15 cellular contexts compared by ENCODE assay signal in genomic region chr5:149617760-149618306, GRCh38. TPM values are rescaled to one million over a fixed set of nuclear protein-coding genes. Genes with fewer than 3 reads are reported as not detected.
DNase-seq lines count a peak whose midpoint lies in the region; ATAC-seq and TF ChIP-seq lines count a peak whose summit lies in the region.
"Had no signal": no experiment of that assay in that cellular context is flagged by ENCODE, and none has a peak within 500 bp of the region (broad histone marks: within the 10 kb centered on the region; RNA-seq: fewer than 3 reads in every experiment).

No MANE protein-coding gene starts in this region.

- H3K27ac Mint-ChIP-seq in type B pancreatic cell, result peak overlapping the region; percentile 85
- H3K27ac Mint-ChIP-seq: immature natural killer cell had no signal

- ATAC-seq in left cardiac atrium, result no peak
- ATAC-seq: naive thymus-derived CD8-positive, alpha-beta T cell had no signal

- intact Hi-C loops in left ventricle myocardium inferior (cut with micrococcal nuclease) (no loop called here), left cardiac atrium (cut with DNase I) (loop anchor here in 1 of 2 donors (5.0 kb wide), 1 partner anchor 176 kb away; no protein-coding TSS in a partner anchor)

- H3K4me1 Mint-ChIP-seq in type B pancreatic cell (ENCODE audit: unreplicated experiment), result peaks cover 7% of the 10 kb centered on the region
- H3K4me1 Mint-ChIP-seq: immature natural killer cell had no signal

- H3K36me3 Mint-ChIP-seq in type B pancreatic cell, result no peaks in the 10 kb centered on the region
- H3K36me3 Mint-ChIP-seq: immature natural killer cell; naive thymus-derived CD8-positive, alpha-beta T cell had no signal

- no peaks in the 10 kb centered on the region for H3K9me3 ChIP-seq in left ventricle myocardium inferior (replicated peaks)
- H3K9me3 ChIP-seq in Karpas-422 (ENCODE audit: low read length), result no peaks in the 10 kb centered on the region
- no peaks in the 10 kb centered on the region for H3K9me3 ChIP-seq in esophagus (ENCODE audit: control insufficient read depth in 2 of 2, insufficient read depth in 1 of 2, low read depth in 1 of 2, low read length in 1 of 2)
- H3K9me3 ChIP-seq: tibial artery had no signal

- no peaks in the 10 kb centered on the region for H3K27me3 Mint-ChIP-seq in type B pancreatic cell

- H3K36me3 ChIP-seq in left ventricle myocardium inferior (peaks cover 65% of the 10 kb centered on the region), Karpas-422 (ENCODE audit: insufficient read depth, low read length) (peaks cover 53% of the 10 kb centered on the region), esophagus (ENCODE audit: control insufficient read depth in 2 of 2, insufficient read depth in 2 of 2, low read length in 1 of 2) (peaks cover 11 to 28% of the 10 kb centered on the region in 2 donors)

- H3K27ac ChIP-seq in left ventricle myocardium inferior (replicated peaks) (peak overlapping the region; percentile 25), Karpas-422 (ENCODE audit: low read length) (peak overlapping the region; percentile 89), esophagus (ENCODE audit: low read depth in 2 of 2, low read length in 1 of 2) (peak overlapping the region; percentile 45 to 75)
- H3K27ac ChIP-seq: tibial artery had no signal

- H3K9ac ChIP-seq in Karpas-422 (ENCODE audit: low read length), result peak overlapping the region; percentile 55

- H3K4me2 ChIP-seq in Karpas-422 (ENCODE audit: low read depth, low read length, poor library complexity, severe bottlenecking), result peak overlapping the region; percentile 47

- TF ChIP-seq CTCF in left ventricle myocardium inferior (IDR thresholded peaks at IDR 0.05; ENCODE audit: borderline replicate concordance), result no peak
- TF ChIP-seq CTCF in type B pancreatic cell (conservative IDR thresholded peaks at IDR 0.05), result no peak

- 0 out of 2 replicates have a peak overlapping the region, but pooled peaks have one; percentile 16 for H2AFZ ChIP-seq in Karpas-422 (ENCODE audit: low read length)

- peaks cover 26% of the 10 kb centered on the region for H3K4me1 ChIP-seq in left ventricle myocardium inferior
- H3K4me1 ChIP-seq in Karpas-422 (ENCODE audit: low read length), result peaks cover 49% of the 10 kb centered on the region
- H3K4me1 ChIP-seq in esophagus (ENCODE audit: control insufficient read depth in 2 of 2, insufficient read depth in 2 of 2, low read length in 1 of 2), result peaks cover 0 to 9% of the 10 kb centered on the region in 2 donors
- H3K4me1 ChIP-seq: tibial artery had no signal

- H3K9me3 Mint-ChIP-seq in type B pancreatic cell, result no peaks in the 10 kb centered on the region
- H3K9me3 Mint-ChIP-seq: immature natural killer cell; naive thymus-derived CD8-positive, alpha-beta T cell had no signal

- no peak overlapping the region for H3K4me3 ChIP-seq in left ventricle myocardium inferior
- peak overlapping the region; percentile 17; the same call in 1 of the 2 replicates for H3K4me3 ChIP-seq in Karpas-422 (ENCODE audit: low read length)
- no peak overlapping the region for H3K4me3 ChIP-seq in esophagus (ENCODE audit: low read depth in 1 of 2, low read length in 2 of 2)
- H3K4me3 ChIP-seq: tibial artery had no signal

- DNase-seq in left ventricle myocardium inferior, result no peak
- DNase-seq in left cardiac atrium, result no peak
- peak; percentile 83 for DNase-seq in Karpas-422
- DNase-seq in type B pancreatic cell (ENCODE audit: extremely low spot score, unreplicated experiment), result no peak
- no peak for DNase-seq in nucleus accumbens (lab: John Stamatoyannopoulos, UW)
- DNase-seq in activated CD4-positive, alpha-beta T cell treated with anti-CD3 and anti-CD28 coated beads for 4 hours, result no peak
- no peak for DNase-seq in DMS 273 treated with DMSO at 0.1 percent for 48 hours (lab: John Stamatoyannopoulos, UW)
- DNase-seq: activated CD4-positive, alpha-beta T cell treated with anti-CD3 and anti-CD28 coated beads, Interleukin-2, amount 50 U/mL, for 1 hour; activated gamma-delta T cell treated with Interleukin-2 at 50 U/mL for 16 hours; immature natural killer cell; NCI-H2081 treated with DMSO at 0.1 percent for 48 hours; T-helper 1 cell; tibial artery had no signal

- no peaks in the 10 kb centered on the region for H4K20me1 ChIP-seq in Karpas-422 (ENCODE audit: insufficient read depth, low read depth, low read length)

- WGBS in esophagus, 2 donors, result 86 to 88% methylated on average over 12 of the region's 12 CpGs

- H3K27me3 ChIP-seq in left ventricle myocardium inferior (ENCODE audit: low read depth), result no peaks in the 10 kb centered on the region
- H3K27me3 ChIP-seq in Karpas-422 (ENCODE audit: low read length), result no peaks in the 10 kb centered on the region
- no peaks in the 10 kb centered on the region for H3K27me3 ChIP-seq in esophagus (ENCODE audit: control insufficient read depth in 1 of 2, insufficient read depth in 2 of 2, low read length in 2 of 2)
- H3K27me3 ChIP-seq: tibial artery had no signal

- H3K9me2 ChIP-seq in Karpas-422 (replicated peaks; ENCODE audit: insufficient read depth, low read length), result no peaks in the 10 kb centered on the region

- no peak overlapping the region for H3K4me3 Mint-ChIP-seq in type B pancreatic cell
- H3K4me3 Mint-ChIP-seq: immature natural killer cell; naive thymus-derived CD8-positive, alpha-beta T cell had no signal

- peaks cover 2% of the 10 kb centered on the region; the same call in 1 of the 2 replicates for H3K79me2 ChIP-seq in Karpas-422 (ENCODE audit: low read length)

RNA-seq across cellular contexts. Expression of gene ARHGEF37, which starts 36.5 kb away (rescaled TPM):
- 22.8 TPM for total RNA-seq in left ventricle myocardium inferior
- 10 to 100 TPM; 14.1 to 17.3 TPM for total RNA-seq in left cardiac atrium
- total RNA-seq in Karpas-422 (2014; rRNA removed; shearing (Covaris generic); ENCODE audit: low replicate concordance), result 17.0 and 30.0 TPM in 2 replicates
- 10 to 100 TPM; 10.6 to 11.6 TPM for polyA plus RNA-seq in esophagus
- 7.1 and 16.8 TPM in 2 replicates for total RNA-seq in type B pancreatic cell (ENCODE audit: low replicate concordance)
- polyA plus RNA-seq: naive thymus-derived CD8-positive, alpha-beta T cell had no signal

Comparison
In these comparisons a context has a peak if more than half of its experiments do, and no peak if none do; other contexts are left out.
1. H3K27ac ChIP-seq: peak in every context shown above with its lines; median percentile 89 in Karpas-422; 60 in esophagus; 25 in left ventricle myocardium inferior.